Comparison of ENCODE assay signal across 8 cellular contexts in genomic region chr15:52179278-52180195, GRCh38. TPM values are rescaled to one million over a fixed set of nuclear protein-coding genes. Genes with fewer than 3 reads are reported as not detected.
DNase-seq lines count a peak whose midpoint lies in the region; ATAC-seq and TF ChIP-seq lines count a peak whose summit lies in the region.

No MANE protein-coding gene starts in this region.

- peaks cover 11% of the 10 kb centered on the region for H3K4me1 ChIP-seq in Caco-2
- H3K4me1 ChIP-seq in endodermal cell (ENCODE audit: control insufficient read depth, insufficient read depth, low read length), result no peaks in the 10 kb centered on the region

- H3K36me3 Mint-ChIP-seq in Caco-2 (ENCODE audit: insufficient read depth, unreplicated experiment) (peaks cover 6% of the 10 kb centered on the region), endodermal cell (ENCODE audit: low read depth) (no peaks in the 10 kb centered on the region)

- no peaks in the 10 kb centered on the region for H3K36me3 ChIP-seq in Caco-2 (ENCODE audit: control insufficient read depth, insufficient read depth, low read length)
- H3K36me3 ChIP-seq in endodermal cell (ENCODE audit: control insufficient read depth, insufficient read depth, low read length), result no peaks in the 10 kb centered on the region

- no peak overlapping the region for H3K27ac ChIP-seq in HL-60 (replicated peaks)
- H3K27ac ChIP-seq in endodermal cell (ENCODE audit: low read depth, low read length), result no peak overlapping the region

- 0% methylated on average over 31 to 105 of the region's 105 CpGs for WGBS in endodermal cell (ENCODE audit: insufficient coverage in 1 of 2, insufficient read length in 1 of 2), 2 experiments

- CTCF ChIA-PET in Caco-2 (lab: Charles Lee), result interaction anchor here (0.6 to 1.8 kb wide), 5 partner anchors 24 to 184 kb away, joined by 3 to 9 read pairs (median 4); no protein-coding TSS in a partner anchor

- intact Hi-C loops in Caco-2 (cut with micrococcal nuclease; ENCODE audit: unreplicated experiment), result no loop called here

- H3K4me3 Mint-ChIP-seq in Caco-2 (ENCODE audit: unreplicated experiment) (peak overlapping the region; percentile 97), endodermal cell (peak overlapping the region; percentile 72)

- no TSS peak for BruUV-seq in Caco-2 (replicated peaks; lab: Mats Ljungman, UMichigan)

- H3K27me3 ChIP-seq in Caco-2 (replicated peaks; ENCODE audit: control insufficient read depth, insufficient read depth, low read length), result no peaks in the 10 kb centered on the region
- peaks cover 3% of the 10 kb centered on the region for H3K27me3 ChIP-seq in HL-60 (ENCODE audit: insufficient read depth, poor library complexity, severe bottlenecking)
- peaks cover 64% of the 10 kb centered on the region for H3K27me3 ChIP-seq in endodermal cell (ENCODE audit: control insufficient read depth, insufficient read depth, low read length, poor library complexity, severe bottlenecking)

- H3K9me3 ChIP-seq in Caco-2 (no peaks in the 10 kb centered on the region), endodermal cell (ENCODE audit: control insufficient read depth, low read length) (no peaks in the 10 kb centered on the region)

- ATAC-seq in GM19467 (IDR thresholded peaks at IDR 0.05; ENCODE audit: unreplicated experiment), result peak; percentile 84

- POLR2A ChIA-PET in Caco-2 (lab: Charles Lee), result interaction anchor here (0.6 to 0.7 kb wide), 4 partner anchors 51 to 253 kb away, joined by 3 to 4 read pairs (median 4); no protein-coding TSS in a partner anchor

- H3K27ac Mint-ChIP-seq in Caco-2 (ENCODE audit: unreplicated experiment) (peak overlapping the region; percentile 88), endodermal cell (peak overlapping the region; percentile 91)

- TF ChIP-seq CTCF in Caco-2 (IDR thresholded peaks at IDR 0.05; ENCODE audit: insufficient read depth in 1 of 2, low read depth in 1 of 2, low read length in 1 of 2, severe bottlenecking in 1 of 2, unreplicated experiment in 1 of 2) (no peak), HL-60 (IDR thresholded peaks at IDR 0.05; ENCODE audit: insufficient read depth, low read length) (no peak), endodermal cell (conservative IDR thresholded peaks at IDR 0.05) (peak; percentile 27)

- H3K27me3 Mint-ChIP-seq in Caco-2 (ENCODE audit: insufficient read depth, unreplicated experiment) (no peaks in the 10 kb centered on the region), endodermal cell (ENCODE audit: insufficient read depth) (peaks cover 54% of the 10 kb centered on the region)

- H3K9me3 Mint-ChIP-seq in Caco-2 (ENCODE audit: unreplicated experiment) (no peaks in the 10 kb centered on the region), endodermal cell (no peaks in the 10 kb centered on the region)

- H3K4me3 ChIP-seq in Caco-2 (ENCODE audit: low read depth, low read length) (peak overlapping the region; percentile 88), HL-60 (replicated peaks; ENCODE audit: insufficient read depth, low read length) (peak overlapping the region; percentile 91), endodermal cell (ENCODE audit: low read length) (peak overlapping the region; percentile 95)

- DNase-seq in Caco-2, result peak; percentile 80 to 85
- DNase-seq in HL-60 (ENCODE audit: low read depth in 1 of 2, low spot score in 1 of 2), result peak; percentile 49 to 72
- DNase-seq in NK-92 (lab: John Stamatoyannopoulos, UW; ENCODE audit: unreplicated experiment), result peak; percentile 38
- DNase-seq in activated CD8-positive, alpha-beta memory T cell treated with anti-CD3 and anti-CD28 coated beads, Interleukin-2, amount 50 U/mL, for 4 hours, result peak; percentile 86
- peak; percentile 95 for DNase-seq in endodermal cell
- DNase-seq in midbrain (lab: John Stamatoyannopoulos, UW), result peak; percentile 57
- peak; percentile 81 to 82 for DNase-seq in stimulated activated CD8-positive, alpha-beta memory T cell treated with anti-CD3 and anti-CD28 coated beads, Interleukin-15, amount 100 ng/mL, for 48 hours (ENCODE audit: low read depth in 2 of 2)

- H3K4me1 Mint-ChIP-seq in Caco-2 (ENCODE audit: low read depth, unreplicated experiment) (peaks cover 3% of the 10 kb centered on the region), endodermal cell (peaks cover 5% of the 10 kb centered on the region)

- H3K9ac ChIP-seq in endodermal cell (ENCODE audit: extremely low read depth, low read length, poor library complexity, severe bottlenecking), result peak overlapping the region; percentile 60

RNA-seq across cellular contexts. Expression of gene GNB5, which starts 11.7 kb away (rescaled TPM):
- 19.8 and 23.2 TPM in 2 replicates for total RNA-seq in Caco-2 (2022)
- 10 to 100 TPM; 19.1 to 20.7 TPM for total RNA-seq in endodermal cell
- polyA plus RNA-seq in endodermal cell (2013, experiment 1 of 2), result 18.2 TPM
- 15.7 TPM for polyA plus RNA-seq in endodermal cell (2013, experiment 2 of 2)

Comparison
In these comparisons a context has a peak if more than half of its experiments do, and no peak if none do; other contexts are left out.
1. DNase-seq: peak in every context shown above with its lines; median percentile 95 in endodermal cell; 86 in activated CD8-positive, alpha-beta memory T cell treated with anti-CD3 and anti-CD28 coated beads, Interleukin-2, amount 50 U/mL, for 4 hours; 82 in Caco-2; 82 in stimulated activated CD8-positive, alpha-beta memory T cell treated with anti-CD3 and anti-CD28 coated beads, Interleukin-15, amount 100 ng/mL, for 48 hours; 60 in HL-60; 57 in midbrain; 38 in NK-92.